15 cellular contexts compared by ENCODE assay signal in genomic region chr17:2580156-2580555, GRCh38. TPM values are rescaled to one million over a fixed set of nuclear protein-coding genes. Genes with fewer than 3 reads are reported as not detected.
DNase-seq lines count a peak whose midpoint lies in the region; ATAC-seq and TF ChIP-seq lines count a peak whose summit lies in the region.
"Had no signal": no experiment of that assay in that cellular context is flagged by ENCODE, and none has a peak within 500 bp of the region (broad histone marks: within the 10 kb centered on the region; RNA-seq: fewer than 3 reads in every experiment).

No MANE protein-coding gene starts in this region.

- H3K4me1 Mint-ChIP-seq in nephron progenitor cell = peaks cover 13% of the 10 kb centered on the region
- H3K4me1 Mint-ChIP-seq in activated CD4-positive, alpha-beta T cell treated with anti-CD3 and anti-CD28 coated beads for 36 hours = no peaks in the 10 kb centered on the region
- H3K4me1 Mint-ChIP-seq in activated naive CD8-positive, alpha-beta T cell treated with anti-CD3 and anti-CD28 coated beads, Interleukin-2, amount 50 U/mL, for 24 hours = no peaks in the 10 kb centered on the region

- H3K4me3 Mint-ChIP-seq in nephron progenitor cell = peak overlapping the region; percentile 3
- H3K4me3 Mint-ChIP-seq in activated CD4-positive, alpha-beta T cell treated with anti-CD3 and anti-CD28 coated beads for 36 hours = no peak overlapping the region
- no peak overlapping the region for H3K4me3 Mint-ChIP-seq in activated naive CD8-positive, alpha-beta T cell treated with anti-CD3 and anti-CD28 coated beads, Interleukin-2, amount 50 U/mL, for 24 hours

- peak overlapping the region; percentile 24; the same call in 1 of the 2 replicates for H2AFZ ChIP-seq in GM23248

- H3K9me3 ChIP-seq in GM23248 (ENCODE audit: low read depth) = no peaks in the 10 kb centered on the region

- no peaks in the 10 kb centered on the region for H3F3A ChIP-seq in GM23248 (ENCODE audit: insufficient read depth)

- peaks cover 9% of the 10 kb centered on the region for H3K9me3 Mint-ChIP-seq in nephron progenitor cell
- no peaks in the 10 kb centered on the region for H3K9me3 Mint-ChIP-seq in activated CD4-positive, alpha-beta T cell treated with anti-CD3 and anti-CD28 coated beads for 36 hours (ENCODE audit: low read depth)
- no peaks in the 10 kb centered on the region for H3K9me3 Mint-ChIP-seq in activated naive CD8-positive, alpha-beta T cell treated with anti-CD3 and anti-CD28 coated beads, Interleukin-2, amount 50 U/mL, for 24 hours

- peaks cover 4% of the 10 kb centered on the region for H3K36me3 Mint-ChIP-seq in nephron progenitor cell (ENCODE audit: low read depth)
- no peaks in the 10 kb centered on the region for H3K36me3 Mint-ChIP-seq in activated CD4-positive, alpha-beta T cell treated with anti-CD3 and anti-CD28 coated beads for 36 hours (ENCODE audit: low read depth)
- no peaks in the 10 kb centered on the region for H3K36me3 Mint-ChIP-seq in activated naive CD8-positive, alpha-beta T cell treated with anti-CD3 and anti-CD28 coated beads, Interleukin-2, amount 50 U/mL, for 24 hours (ENCODE audit: low read depth)

- H3K27ac ChIP-seq in GM23248 (no peak overlapping the region), caudate nucleus (ENCODE audit: low read depth, low read length) (peak overlapping the region; percentile 90)

- intact Hi-C loops in activated CD4-positive, alpha-beta T cell treated with anti-CD3 and anti-CD28 coated beads for 36 hours (cut with DNase I, micrococcal nuclease) = no loop called here

- WGBS in GM23248 (ENCODE audit: low coverage in 1 of 2, low lambda C conversion rate in 2 of 2, missing lambda C conversion rate in 2 of 2), 2 experiments = 7 to 8% methylated on average over 4 of the region's 4 CpGs

- H3K79me2 ChIP-seq in GM23248 (ENCODE audit: insufficient read depth) = no peaks in the 10 kb centered on the region

- no peaks in the 10 kb centered on the region for H4K20me1 ChIP-seq in GM23248 (ENCODE audit: insufficient read depth)

- CTCF ChIA-PET in activated CD4-positive, alpha-beta T cell treated with anti-CD3 and anti-CD28 coated beads for 36 hours (lab: Charles Lee) = interaction anchor here (0.8 to 2.5 kb wide), 2 partner anchors 30 to 59 kb away, joined by 3 to 6 read pairs; no protein-coding TSS in a partner anchor

- H3K36me3 ChIP-seq in GM23248 (ENCODE audit: low read depth) = no peaks in the 10 kb centered on the region

- peak overlapping the region; percentile 96 for H3K27ac Mint-ChIP-seq in nephron progenitor cell
- no peak overlapping the region for H3K27ac Mint-ChIP-seq in activated CD4-positive, alpha-beta T cell treated with anti-CD3 and anti-CD28 coated beads for 36 hours
- no peak overlapping the region for H3K27ac Mint-ChIP-seq in activated naive CD8-positive, alpha-beta T cell treated with anti-CD3 and anti-CD28 coated beads, Interleukin-2, amount 50 U/mL, for 24 hours

- POLR2A ChIA-PET in activated CD4-positive, alpha-beta T cell treated with anti-CD3 and anti-CD28 coated beads for 36 hours (lab: Charles Lee) = no interaction called here

- peaks cover 7% of the 10 kb centered on the region for H3K27me3 Mint-ChIP-seq in nephron progenitor cell (ENCODE audit: low read depth, poor library complexity)
- no peaks in the 10 kb centered on the region for H3K27me3 Mint-ChIP-seq in activated CD4-positive, alpha-beta T cell treated with anti-CD3 and anti-CD28 coated beads for 36 hours
- H3K27me3 Mint-ChIP-seq in activated naive CD8-positive, alpha-beta T cell treated with anti-CD3 and anti-CD28 coated beads, Interleukin-2, amount 50 U/mL, for 24 hours = peaks cover 5% of the 10 kb centered on the region

- ATAC-seq in activated CD4-positive, alpha-beta T cell treated with anti-CD3 and anti-CD28 coated beads for 36 hours = no peak
- no peak for ATAC-seq in activated naive CD8-positive, alpha-beta T cell treated with anti-CD3 and anti-CD28 coated beads, Interleukin-2, amount 50 U/mL, for 24 hours
- ATAC-seq: HCT116 had no signal

- H3K4me3 ChIP-seq in GM23248 = no peak overlapping the region

- peaks cover 4% of the 10 kb centered on the region; the same call in 1 of the 2 replicates for H3K27me3 ChIP-seq in GM23248 (replicated peaks; ENCODE audit: insufficient read depth)

- H3K9ac ChIP-seq in GM23248 = no peak overlapping the region

- H3K9me2 ChIP-seq in GM23248 (ENCODE audit: insufficient read depth) = no peaks in the 10 kb centered on the region

- TF ChIP-seq CTCF in nephron progenitor cell (IDR thresholded peaks at IDR 0.05) = no peak

- no peaks in the 10 kb centered on the region for H3K4me1 ChIP-seq in GM23248 (ENCODE audit: insufficient read depth)

- DNase-seq in GM23248 = no peak
- DNase-seq in NCI-H2227 (lab: John Stamatoyannopoulos, UW; ENCODE audit: unreplicated experiment) = peak; percentile 26
- DNase-seq in caudate nucleus (lab: John Stamatoyannopoulos, UW) = peak in 1 of 61 donors; percentile 3
- DNase-seq in nephron progenitor cell = no peak
- no peak for DNase-seq in AG20443 (ENCODE audit: low spot score)
- no peak for DNase-seq in activated CD4-positive, alpha-beta T cell treated with anti-CD3 and anti-CD28 coated beads for 36 hours
- no peak for DNase-seq in RKO (ENCODE audit: low spot score)
- DNase-seq in activated naive CD8-positive, alpha-beta T cell treated with anti-CD3 and anti-CD28 coated beads, Interleukin-2, amount 50 U/mL, for 24 hours = no peak
- DNase-seq: DMS53, NCI-H1436, NCI-H2081 treated with DMSO at 0.1 percent for 48 hours, NCI-H446, NCI-H774, SIG-M5 had no signal

- H3K4me2 ChIP-seq in GM23248 (ENCODE audit: unreplicated experiment) = no peak overlapping the region

- in situ Hi-C loops in GM23248 (cut with MboI) = no loop called here

RNA-seq across cellular contexts. Expression of gene PAFAH1B1, which starts 13.3 kb away (rescaled TPM):
- 76.4 and 88.7 TPM in 2 replicates for total RNA-seq in GM23248 (2014; rRNA removed; shearing (Covaris generic))
- 32.5 and 39.3 TPM in 2 replicates for polyA plus RNA-seq in GM23248 (2016; fragmentation: Nextera tagmentation; extraction: Ambion mirVana)
- 100 to 1,000 TPM; 163 to 167 TPM for total RNA-seq in activated CD4-positive, alpha-beta T cell treated with anti-CD3 and anti-CD28 coated beads for 36 hours
